ENCODE assay signal across 25 cellular contexts in genomic region chr6:122198922-122199321, GRCh38.
"Had no signal": no experiment of that assay in that cellular context is flagged by ENCODE, and none has a peak within 500 bp of the region (broad histone marks: within the 10 kb centered on the region; RNA-seq: fewer than 3 reads in every experiment).

No MANE protein-coding gene starts in this region.

- FAIRE-seq: keratinocyte had no signal

- H3K4me1 ChIP-seq: gastrocnemius medialis, prostate gland, testis, upper lobe of right lung, vagina had no signal

- ATAC-seq: gastrocnemius medialis; left ventricle myocardium superior; sciatic nerve; stimulated activated naive B cell treated with anti-CD40 and anti-IgM and Interleukin-4, amounts not matched to agents 10 μg/mL and 1 μg/mL and 100 μg/mL, for 72 hours; stimulated activated naive CD8-positive, alpha-beta T cell treated with anti-CD3 and anti-CD28 coated beads, Interleukin-15, amount 100 ng/mL, for 72 hours; upper lobe of right lung had no signal

- H3K4me3 ChIP-seq: dorsolateral prefrontal cortex, esophagus muscularis mucosa, gastrocnemius medialis, lung, prostate gland, skin epidermis, testis, tibial nerve, upper lobe of right lung, vagina had no signal

- H3K79me2 ChIP-seq: parathyroid adenoma had no signal

- DNase-seq: cortex of kidney; dorsolateral prefrontal cortex; effector CD8-positive, alpha-beta T cell; gastrocnemius medialis; immature natural killer cell; left cardiac atrium; left ventricle myocardium superior; mesendoderm; naive B cell; retina; stimulated activated CD4-positive, alpha-beta T cell treated with anti-CD3 and anti-CD28 coated beads, Interleukin-2, amount 100 ng/mL, for 24 hours; stimulated activated CD4-positive, alpha-beta T cell treated with anti-CD3 and anti-CD28 coated beads, Interleukin-4, amount 100 ng/mL, for 4 hours; stimulated activated naive B cell treated with anti-CD40 and anti-IgM and Interleukin-4, amounts not matched to agents 10 μg/mL and 1 μg/mL and 100 μg/mL, for 72 hours; stimulated activated naive CD8-positive, alpha-beta T cell treated with anti-CD3 and anti-CD28 coated beads, Interleukin-15, amount 100 ng/mL, for 72 hours; testis; upper lobe of right lung had no signal

- H3K9me3 ChIP-seq: esophagus muscularis mucosa, gastrocnemius medialis, prostate gland, testis, tibial nerve, upper lobe of right lung, vagina had no signal

- H3K27ac ChIP-seq: dorsolateral prefrontal cortex, esophagus muscularis mucosa, gastrocnemius medialis, parathyroid adenoma, prostate gland, skin epidermis, testis, tibial nerve, upper lobe of right lung, vagina had no signal

- H3K9ac ChIP-seq: parathyroid adenoma had no signal

- H3K27me3 ChIP-seq: dorsolateral prefrontal cortex, esophagus muscularis mucosa, gastrocnemius medialis, testis, tibial nerve, upper lobe of right lung, vagina had no signal

- H3K36me3 ChIP-seq: esophagus muscularis mucosa, gastrocnemius medialis, prostate gland, tibial nerve, upper lobe of right lung, vagina had no signal
